Comparison of ENCODE assay signal across 22 cellular contexts in the genomic region with DNA sequence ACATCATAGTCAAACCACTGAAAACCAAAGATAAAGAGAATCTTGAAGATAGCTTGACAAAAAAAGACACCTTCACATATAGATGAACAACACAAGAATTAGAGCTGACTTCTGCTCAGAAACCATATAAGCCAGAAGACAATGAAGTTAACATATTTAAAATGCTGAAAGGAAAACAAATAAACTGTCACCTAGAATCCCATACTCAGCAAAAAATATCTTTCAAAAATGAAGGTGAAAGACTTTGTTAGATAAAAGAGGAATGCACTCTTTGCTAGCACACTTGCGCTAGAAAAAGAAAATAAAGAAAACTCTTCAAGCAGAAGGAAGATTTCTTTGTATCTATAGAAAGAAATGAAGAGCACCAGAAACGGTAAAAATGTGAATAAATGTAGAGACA.
"Had no signal": no experiment of that assay in that cellular context is flagged by ENCODE, and none has a peak within 500 bp of the region (broad histone marks: within the 10 kb centered on the region; RNA-seq: fewer than 3 reads in every experiment).

No MANE protein-coding gene starts in this region.

- H3K9me3 Mint-ChIP-seq: activated CD4-positive, alpha-beta memory T cell treated with anti-CD3 and anti-CD28 coated beads, Interleukin-2, amount 10 ng/mL, durations not matched to agents 7 days and 5 days; activated naive CD4-positive, alpha-beta T cell treated with anti-CD3 and anti-CD28 coated beads, Interleukin-2, amount 50 U/mL, for 24 hours; T-cell had no signal

- H3K4me3 Mint-ChIP-seq: activated CD4-positive, alpha-beta memory T cell treated with anti-CD3 and anti-CD28 coated beads, Interleukin-2, amount 10 ng/mL, durations not matched to agents 7 days and 5 days; activated CD4-positive, alpha-beta T cell treated with anti-CD3 and anti-CD28 coated beads for 36 hours; activated naive CD4-positive, alpha-beta T cell treated with anti-CD3 and anti-CD28 coated beads, Interleukin-2, amount 50 U/mL, for 24 hours; T-cell had no signal

- H3K9ac ChIP-seq: KMS-11 had no signal

- H3K4me3 ChIP-seq: SK-N-MC had no signal

- H3K27ac ChIP-seq: KMS-11, SK-N-MC, WERI-Rb-1 had no signal

- H3K27ac Mint-ChIP-seq: activated CD4-positive, alpha-beta memory T cell treated with anti-CD3 and anti-CD28 coated beads, Interleukin-2, amount 10 ng/mL, durations not matched to agents 7 days and 5 days; activated CD4-positive, alpha-beta T cell treated with anti-CD3 and anti-CD28 coated beads for 36 hours had no signal

- ATAC-seq: activated CD4-positive, alpha-beta T cell treated with anti-CD3 and anti-CD28 coated beads for 36 hours; T-cell had no signal

- H3K4me2 ChIP-seq: KMS-11 had no signal

- DNase-seq: activated CD4-positive, alpha-beta memory T cell treated with anti-CD3 and anti-CD28 coated beads, Interleukin-2, amount 10 ng/mL, durations not matched to agents 7 days and 5 days; activated CD4-positive, alpha-beta T cell treated with anti-CD3 and anti-CD28 coated beads for 36 hours; activated CD4-positive, alpha-beta T cell treated with anti-CD3 and anti-CD28 coated beads, Interleukin-2, amount 50 U/mL, for 1 hour; activated effector memory CD4-positive, alpha-beta T cell treated with Interleukin-2 at 50 U/mL for 16 hours; activated naive CD4-positive, alpha-beta T cell; activated T-cell treated with anti-CD3 and anti-CD28 coated beads for 4 hours; amygdala; NCI-H1092 treated with DMSO at 0.1 percent for 48 hours; NCI-H1417 treated with DMSO at 0.1 percent for 48 hours; NCI-H1694; NCI-H2029; NCI-H2107; NCI-H2171 treated with DMSO at 0.1 percent for 48 hours; NCI-H226; NCI-H526 treated with DMSO at 0.1 percent for 48 hours; NCI-H82; SIG-M5; T-cell; WERI-Rb-1 had no signal

- H3K27me3 Mint-ChIP-seq: activated CD4-positive, alpha-beta memory T cell treated with anti-CD3 and anti-CD28 coated beads, Interleukin-2, amount 10 ng/mL, durations not matched to agents 7 days and 5 days; activated CD4-positive, alpha-beta T cell treated with anti-CD3 and anti-CD28 coated beads for 36 hours; activated naive CD4-positive, alpha-beta T cell treated with anti-CD3 and anti-CD28 coated beads, Interleukin-2, amount 50 U/mL, for 24 hours; T-cell had no signal
